ENCODE assay signal across 18 cellular contexts in the genomic region with DNA sequence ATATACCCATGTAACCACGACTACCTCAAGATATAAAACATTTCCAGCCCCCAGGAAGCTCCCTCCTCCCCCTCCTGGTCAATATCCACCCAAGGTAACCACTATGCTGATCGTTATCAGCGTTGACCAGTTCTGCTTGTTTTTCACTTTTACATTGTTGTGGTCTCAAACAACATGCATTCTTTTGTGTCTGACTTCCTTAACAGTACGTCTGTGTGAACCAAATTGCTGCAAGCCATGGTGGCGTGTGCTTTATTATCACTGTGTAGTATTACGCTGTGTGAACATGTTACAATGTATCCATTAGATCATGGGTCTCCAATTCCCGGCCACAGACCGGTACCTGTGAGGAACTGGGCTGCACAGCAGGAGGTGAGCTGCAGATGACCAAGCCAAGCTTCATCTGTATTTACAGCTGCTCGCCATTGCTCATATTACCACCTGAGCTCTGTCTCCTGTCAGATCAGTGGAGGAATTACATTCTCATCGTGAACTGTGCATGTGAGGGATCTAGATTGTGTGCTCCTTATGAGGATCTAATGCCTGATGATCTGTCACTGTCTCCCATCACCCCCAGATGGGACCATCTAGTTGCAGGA. TPM values are rescaled to one million over a fixed set of nuclear protein-coding genes. Genes with fewer than 3 reads are reported as not detected.
DNase-seq lines count a peak whose midpoint lies in the region; ATAC-seq, FAIRE-seq and TF ChIP-seq lines count a peak whose summit lies in the region.
"Had no signal": no experiment of that assay in that cellular context is flagged by ENCODE, and none has a peak within 500 bp of the region (broad histone marks: within the 10 kb centered on the region; RNA-seq: fewer than 3 reads in every experiment).

No MANE protein-coding gene starts in this region.

- H3K4me3 ChIP-seq in PC-3 (ENCODE audit: low read length), result no peak overlapping the region
- H3K4me3 ChIP-seq in trophoblast cell (ENCODE audit: low read depth, low read length), result no peak overlapping the region
- no peak overlapping the region for H3K4me3 ChIP-seq in mesendoderm (ENCODE audit: low read length)
- H3K4me3 ChIP-seq in neuronal stem cell (ENCODE audit: low read length in 2 of 2), result no peak overlapping the region
- H3K4me3 ChIP-seq: BLaER1 treated with 17β-estradiol and CSF1 and Interleukin-3, amounts not matched to agents 10 nM and 100 nM had no signal

- peak; percentile 60 for FAIRE-seq in GM12891 (lab: Jason Lieb, UNC)
- FAIRE-seq: D721Med, GM18507, HepG2, HTR-8/SVneo had no signal

- no peaks in the 10 kb centered on the region for H3K79me2 ChIP-seq in PC-3 (ENCODE audit: low read length)
- H3K79me2 ChIP-seq in trophoblast cell (ENCODE audit: control insufficient read depth, insufficient read depth, low read length, poor library complexity), result no peaks in the 10 kb centered on the region
- no peaks in the 10 kb centered on the region for H3K79me2 ChIP-seq in mesendoderm (ENCODE audit: control insufficient read depth, insufficient read depth, low read length)

- H2BK120ac ChIP-seq in trophoblast cell (ENCODE audit: insufficient read depth, low read length, poor library complexity) (no peak overlapping the region), mesendoderm (ENCODE audit: low read depth, low read length) (no peak overlapping the region), neuronal stem cell (ENCODE audit: low read depth, low read length) (no peak overlapping the region)

- no peak overlapping the region for H3K18ac ChIP-seq in trophoblast cell (ENCODE audit: low read length)
- no peak overlapping the region for H3K18ac ChIP-seq in mesendoderm (ENCODE audit: low read length)
- H3K18ac ChIP-seq in neuronal stem cell (ENCODE audit: low read length), result no peak overlapping the region

- H3K79me1 ChIP-seq in trophoblast cell (ENCODE audit: low read length), result no peaks in the 10 kb centered on the region
- no peaks in the 10 kb centered on the region for H3K79me1 ChIP-seq in mesendoderm (ENCODE audit: low read length)
- no peaks in the 10 kb centered on the region for H3K79me1 ChIP-seq in neuronal stem cell (ENCODE audit: low read depth, low read length)

- H4K8ac ChIP-seq in trophoblast cell (ENCODE audit: low read depth, low read length) (no peak overlapping the region), mesendoderm (ENCODE audit: low read depth, low read length) (no peak overlapping the region), neuronal stem cell (ENCODE audit: low read depth, low read length) (no peak overlapping the region)

- H3K23ac ChIP-seq in trophoblast cell (ENCODE audit: low read length), result no peak overlapping the region
- no peak overlapping the region for H3K23ac ChIP-seq in mesendoderm (ENCODE audit: low read length)
- H3K23ac ChIP-seq in neuronal stem cell (ENCODE audit: low read depth, low read length, poor library complexity), result no peak overlapping the region

- H3K4ac ChIP-seq in trophoblast cell (ENCODE audit: low read depth, low read length) (no peak overlapping the region), mesendoderm (ENCODE audit: low read depth, low read length) (no peak overlapping the region), neuronal stem cell (ENCODE audit: low read length) (no peak overlapping the region)

- no peak overlapping the region for H3K56ac ChIP-seq in mesendoderm (ENCODE audit: low read length)

- no peak overlapping the region for H3K9ac ChIP-seq in PC-3 (ENCODE audit: low read length)
- no peak overlapping the region for H3K9ac ChIP-seq in trophoblast cell (ENCODE audit: low read length)
- no peak overlapping the region for H3K9ac ChIP-seq in mesendoderm (ENCODE audit: low read length)
- H3K9ac ChIP-seq in neuronal stem cell (ENCODE audit: low read depth, low read length, poor library complexity), result no peak overlapping the region
- H3K9ac ChIP-seq: BLaER1 treated with 17β-estradiol and CSF1 and Interleukin-3, amounts not matched to agents 10 nM and 100 nM had no signal

- no peaks in the 10 kb centered on the region for H3K9me3 ChIP-seq in PC-3 (ENCODE audit: low read length)
- H3K9me3 ChIP-seq in trophoblast cell (ENCODE audit: insufficient read depth, low read depth, low read length), result peaks cover 1% of the 10 kb centered on the region
- H3K9me3 ChIP-seq in neuronal stem cell (replicated peaks in 1 of 2; ENCODE audit: control insufficient read depth in 2 of 2, insufficient read depth in 1 of 2, low read depth in 1 of 2, low read length in 2 of 2), result peaks cover 2 to 3% of the 10 kb centered on the region in 2 donors

- H4K5ac ChIP-seq in mesendoderm (ENCODE audit: low read length), result no peak overlapping the region

- no TSS peak for BruUV-seq in PC-3 (replicated peaks; lab: Mats Ljungman, UMichigan)

- no peaks in the 10 kb centered on the region for H3K9me2 ChIP-seq in PC-3 (replicated peaks; ENCODE audit: low read length)

- no peaks in the 10 kb centered on the region for H3K36me3 ChIP-seq in PC-3 (ENCODE audit: low read depth, low read length)
- no peaks in the 10 kb centered on the region for H3K36me3 ChIP-seq in trophoblast cell (ENCODE audit: control insufficient read depth in 1 of 2, insufficient read depth in 2 of 2, low read length in 2 of 2)
- H3K36me3 ChIP-seq in mesendoderm (ENCODE audit: control insufficient read depth, insufficient read depth, low read length), result no peaks in the 10 kb centered on the region
- H3K36me3 ChIP-seq in neuronal stem cell (replicated peaks in 1 of 2; ENCODE audit: control insufficient read depth in 2 of 2, insufficient read depth in 2 of 2, low read length in 2 of 2), result no peaks in the 10 kb centered on the region
- H3K36me3 ChIP-seq: BLaER1 treated with 17β-estradiol and CSF1 and Interleukin-3, amounts not matched to agents 10 nM and 100 nM had no signal

- H3K14ac ChIP-seq in trophoblast cell (ENCODE audit: low read length), result no peak overlapping the region
- no peak overlapping the region for H3K14ac ChIP-seq in neuronal stem cell (ENCODE audit: low read length)

- intact Hi-C loops in PC-3 (cut with micrococcal nuclease), result no loop called here

- H2AFZ ChIP-seq in PC-3 (ENCODE audit: low read length), result no peak overlapping the region
- no peak overlapping the region for H2AFZ ChIP-seq in trophoblast cell (ENCODE audit: insufficient read depth, low read length, poor library complexity)
- no peak overlapping the region for H2AFZ ChIP-seq in neuronal stem cell (ENCODE audit: low read length)

- CTCF ChIA-PET in PC-3 (lab: Charles Lee), result no interaction called here

- TF ChIP-seq CTCF in PC-3 (conservative IDR thresholded peaks at IDR 0.05; ENCODE audit: low read depth, low read length), result no peak

- no peak for ATAC-seq in PC-3
- ATAC-seq: HepG2 had no signal

- H4K20me1 ChIP-seq in PC-3 (ENCODE audit: low read length), result no peaks in the 10 kb centered on the region
- H4K20me1 ChIP-seq: BLaER1 treated with 17β-estradiol and CSF1 and Interleukin-3, amounts not matched to agents 10 nM and 100 nM had no signal

- H2BK5ac ChIP-seq in trophoblast cell (ENCODE audit: low read depth, low read length, poor library complexity), result no peak overlapping the region
- no peak overlapping the region for H2BK5ac ChIP-seq in mesendoderm (ENCODE audit: low read length)
- H2BK5ac ChIP-seq in neuronal stem cell (ENCODE audit: low read length), result no peak overlapping the region

- no peak for TF ChIP-seq POLR2A in GM12891 (IDR thresholded peaks at IDR 0.05; ENCODE audit: low read depth, low read length)

- H3K27me3 ChIP-seq in PC-3 (ENCODE audit: low read length) (no peaks in the 10 kb centered on the region), trophoblast cell (ENCODE audit: insufficient read depth, low read length) (no peaks in the 10 kb centered on the region), mesendoderm (ENCODE audit: insufficient read depth, low read length, poor library complexity) (no peaks in the 10 kb centered on the region), neuronal stem cell (ENCODE audit: control insufficient read depth in 3 of 3, insufficient read depth in 3 of 3, low read depth in 1 of 3, low read length in 3 of 3) (no peaks in the 10 kb centered on the region)
- H3K27me3 ChIP-seq: BLaER1 treated with 17β-estradiol and CSF1 and Interleukin-3, amounts not matched to agents 10 nM and 100 nM had no signal

- POLR2A ChIA-PET in PC-3 (lab: Charles Lee; ENCODE audit: unreplicated experiment), result no interaction called here

- no peak overlapping the region for H2BK12ac ChIP-seq in trophoblast cell (ENCODE audit: low read length)
- H2BK12ac ChIP-seq in neuronal stem cell (ENCODE audit: low read length), result no peak overlapping the region

- peak; percentile 54 for DNase-seq in COLO668 (lab: John Stamatoyannopoulos, UW; ENCODE audit: unreplicated experiment)
- no peak for DNase-seq in GM12891 (ENCODE audit: insufficient read length, low spot score)
- DNase-seq in PC-3, result peak; percentile 3
- DNase-seq in trophoblast cell, result peak; percentile 98
- no peak for DNase-seq in NCI-H2227 (lab: John Stamatoyannopoulos, UW; ENCODE audit: unreplicated experiment)
- DNase-seq in mesendoderm, result no peak
- no peak for DNase-seq in neuronal stem cell (ENCODE audit: low spot score)
- DNase-seq: ACHN; CD4-positive, CD25-positive, alpha-beta regulatory T cell; DMS153; DND-41; GOT3; H9 had no signal

- H3K27ac ChIP-seq in PC-3 (ENCODE audit: low read length), result no peak overlapping the region
- no peak overlapping the region for H3K27ac ChIP-seq in trophoblast cell (ENCODE audit: low read depth, low read length)
- no peak overlapping the region for H3K27ac ChIP-seq in mesendoderm (ENCODE audit: low read depth, low read length)
- H3K27ac ChIP-seq in neuronal stem cell (replicated peaks; ENCODE audit: low read length), result no peak overlapping the region
- H3K27ac ChIP-seq: BLaER1 treated with 17β-estradiol and CSF1 and Interleukin-3, amounts not matched to agents 10 nM and 100 nM had no signal

- no peaks in the 10 kb centered on the region for H3F3A ChIP-seq in PC-3 (ENCODE audit: low read length, unreplicated experiment)

- H3K4me2 ChIP-seq in PC-3 (ENCODE audit: low read length) (no peak overlapping the region), trophoblast cell (ENCODE audit: low read length) (peak overlapping the region; percentile 28), mesendoderm (ENCODE audit: low read length) (no peak overlapping the region), neuronal stem cell (ENCODE audit: insufficient read depth, low read length, poor library complexity, severe bottlenecking) (no peak overlapping the region)
- H3K4me2 ChIP-seq: BLaER1 treated with 17β-estradiol and CSF1 and Interleukin-3, amounts not matched to agents 10 nM and 100 nM had no signal

- WGBS in trophoblast cell (ENCODE audit: extremely low coverage, insufficient coverage, insufficient read length), result no CpG with 5 or more reads among the region's 10 CpGs
- no CpG with 5 or more reads among the region's 10 CpGs for WGBS in mesendoderm (ENCODE audit: extremely low coverage, insufficient coverage, low lambda C conversion rate)
- WGBS in neuronal stem cell (ENCODE audit: extremely low coverage in 2 of 2, insufficient read length in 2 of 2, insufficient replicate concordance in 1 of 2), 2 donors, result no CpG with 5 or more reads among the region's 10 CpGs

- no peak overlapping the region for H2AK5ac ChIP-seq in trophoblast cell (ENCODE audit: low read length)
- H2AK5ac ChIP-seq in mesendoderm (ENCODE audit: low read length), result no peak overlapping the region
- H2AK5ac ChIP-seq in neuronal stem cell (ENCODE audit: low read depth, low read length), result no peak overlapping the region

- H2BK15ac ChIP-seq in mesendoderm (replicated peaks; ENCODE audit: low read depth) (no peak overlapping the region), neuronal stem cell (ENCODE audit: low read length) (no peak overlapping the region)

- no peaks in the 10 kb centered on the region for H3K4me1 ChIP-seq in PC-3 (ENCODE audit: insufficient read depth, low read length)
- peaks cover 10 to 17% of the 10 kb centered on the region in 2 experiments for H3K4me1 ChIP-seq in trophoblast cell (ENCODE audit: control insufficient read depth in 1 of 2, insufficient read depth in 2 of 2, low read length in 2 of 2)
- no peaks in the 10 kb centered on the region for H3K4me1 ChIP-seq in mesendoderm (ENCODE audit: control insufficient read depth, low read depth, low read length)
- peaks cover 0 to 6% of the 10 kb centered on the region in 2 donors for H3K4me1 ChIP-seq in neuronal stem cell (ENCODE audit: control insufficient read depth in 2 of 2, insufficient read depth in 1 of 2, low read depth in 1 of 2, low read length in 2 of 2)

- H4K12ac ChIP-seq in trophoblast cell (ENCODE audit: low read depth, low read length), result no peak overlapping the region

- H4K91ac ChIP-seq in trophoblast cell (ENCODE audit: low read depth, low read length) (no peak overlapping the region), neuronal stem cell (ENCODE audit: low read depth, low read length, poor library complexity) (no peak overlapping the region)

RNA-seq across cellular contexts. Expression of a gene that starts 15.5 kb away (rescaled TPM):
- 8.5 TPM for polyA plus RNA-seq in GM12891 (2012; ENCODE audit: low read depth, missing spikeins)
- under 0.01 TPM in 1 of 2 replicates, not detected in the other for total RNA-seq in PC-3 (2014; rRNA removed)
- 12.3 and 12.5 TPM in 2 replicates for polyA plus RNA-seq in trophoblast cell (2013)
- polyA plus RNA-seq in mesendoderm (2013, experiment 1 of 2), result 6.8 TPM
- polyA plus RNA-seq in mesendoderm (2013, experiment 2 of 2), result 6.8 TPM
- polyA plus RNA-seq in neuronal stem cell (2013, experiment 1 of 2), result 13.5 TPM
- 13.4 TPM for polyA plus RNA-seq in neuronal stem cell (2013, experiment 2 of 2)

Comparison
In these comparisons a context has a peak if more than half of its experiments do, and no peak if none do; other contexts are left out.
1. DNase-seq: peak in COLO668 (single experiment), PC-3 (single experiment) and trophoblast cell (2 of 2); none in GM12891 (single experiment), NCI-H2227 (single experiment), mesendoderm (single experiment) and neuronal stem cell (single experiment).